Comparison of ENCODE assay signal across 8 cellular contexts in the genomic region with DNA sequence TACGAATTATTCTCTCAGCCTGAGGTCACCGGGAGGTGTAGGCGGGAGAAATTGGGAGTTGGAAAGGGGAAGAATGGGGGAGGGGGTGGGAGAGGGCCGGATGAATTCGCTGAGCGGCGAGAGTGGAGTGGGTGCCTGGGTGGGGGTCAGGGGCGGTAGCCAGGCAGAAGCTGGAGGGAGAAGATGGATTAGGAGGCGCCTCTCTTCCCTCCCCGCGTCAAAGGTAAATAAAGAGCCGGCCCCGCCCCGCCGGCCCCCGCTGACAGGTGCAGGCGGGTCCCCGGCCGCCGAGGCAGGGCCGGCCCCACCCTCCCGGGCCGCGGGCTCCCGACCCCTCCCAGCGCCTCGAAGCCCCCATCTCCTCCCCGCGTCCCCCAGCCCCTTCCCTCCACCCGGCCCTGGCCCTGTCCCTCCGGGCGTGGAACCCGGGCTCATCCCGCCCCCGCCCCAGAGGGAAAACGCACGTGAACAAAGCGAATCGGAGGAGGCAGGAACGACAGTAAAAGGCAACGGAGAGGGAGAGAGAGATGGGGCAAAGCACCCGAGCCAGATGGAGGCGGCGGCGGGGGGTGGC.
DNase-seq lines count a peak whose midpoint lies in the region; ATAC-seq and TF ChIP-seq lines count a peak whose summit lies in the region.

No MANE protein-coding gene starts in this region.

- WGBS in iPS DF 6.9 (ENCODE audit: insufficient coverage, insufficient read length), result no CpG with 5 or more reads among the region's 45 CpGs

- TF ChIP-seq CTCF in WERI-Rb-1 (IDR thresholded peaks at IDR 0.05; ENCODE audit: low read depth, low read length), result no peak

- H3K9me3 ChIP-seq in WERI-Rb-1 (ENCODE audit: severe bottlenecking) (no peaks in the 10 kb centered on the region), iPS DF 6.9 (ENCODE audit: control insufficient read depth, insufficient read depth, low read length) (no peaks in the 10 kb centered on the region)

- H3K4me3 ChIP-seq in WERI-Rb-1 (ENCODE audit: low read depth, low read length) (peak overlapping the region; percentile 59), iPS DF 6.9 (ENCODE audit: low read length) (peak overlapping the region; percentile 84; the same call in 1 of the 2 replicates)

- peak; percentile 11 for ATAC-seq in stimulated activated naive CD8-positive, alpha-beta T cell treated with anti-CD3 and anti-CD28 coated beads, Interleukin-15, Interleukin-2, amounts not matched to agents 100 U/mL and 50 U/mL, for 24 hours

- H3K27me3 ChIP-seq in WERI-Rb-1 (ENCODE audit: insufficient read depth, low read depth, severe bottlenecking), result peaks cover 15% of the 10 kb centered on the region
- 0 out of 2 replicates have a peak, but pooled peaks cover 2% of the 10 kb centered on the region for H3K27me3 ChIP-seq in iPS DF 6.9 (ENCODE audit: control insufficient read depth, insufficient read depth, low read length)

- H3K4me1 ChIP-seq in iPS DF 6.9 (ENCODE audit: control insufficient read depth, insufficient read depth, low read length), result no peaks in the 10 kb centered on the region; the same call in 1 of the 2 replicates

- DNase-seq in NCI-H2081 (lab: John Stamatoyannopoulos, UW), result peak; percentile 63 to 66
- DNase-seq in NCI-H2081 treated with DMSO at 0.1 percent for 48 hours (lab: John Stamatoyannopoulos, UW), result no peak
- no peak for DNase-seq in WERI-Rb-1
- DNase-seq in iPS DF 6.9 (ENCODE audit: low read depth, low spot score), result no peak
- DNase-seq in stimulated activated naive CD8-positive, alpha-beta T cell treated with anti-CD3 and anti-CD28 coated beads, Interleukin-15, Interleukin-2, amounts not matched to agents 100 U/mL and 50 U/mL, for 24 hours, result no peak
- no peak for DNase-seq in activated CD8-positive, alpha-beta memory T cell treated with anti-CD3 and anti-CD28 coated beads, Interleukin-2, amount 50 U/mL, for 48 hours
- no peak for DNase-seq in SKM-1 treated with dmso at 0.1 percent for 144 hours (lab: John Stamatoyannopoulos, UW; ENCODE audit: unreplicated experiment)
- no peak for DNase-seq in NK-92 treated with Interleukin-12 subunit alpha and Interleukin-12 subunit beta, amount 100 ng/mL, for 24 hours (lab: John Stamatoyannopoulos, UW)

- H3K27ac ChIP-seq in WERI-Rb-1 (no peak overlapping the region), iPS DF 6.9 (ENCODE audit: low read length) (no peak overlapping the region)

- H3K36me3 ChIP-seq in WERI-Rb-1, result no peaks in the 10 kb centered on the region
- H3K36me3 ChIP-seq in iPS DF 6.9 (ENCODE audit: control insufficient read depth, insufficient read depth, low read length), result peaks cover 8% of the 10 kb centered on the region; the same call in 1 of the 2 replicates

Comparison
In these comparisons a context has a peak if more than half of its experiments do, and no peak if none do; other contexts are left out.
1. DNase-seq: peak in NCI-H2081 (2 of 2); none in NCI-H2081 treated with DMSO at 0.1 percent for 48 hours (single experiment), WERI-Rb-1 (single experiment), iPS DF 6.9 (single experiment), stimulated activated naive CD8-positive, alpha-beta T cell treated with anti-CD3 and anti-CD28 coated beads, Interleukin-15, Interleukin-2, amounts not matched to agents 100 U/mL and 50 U/mL, for 24 hours (single experiment), activated CD8-positive, alpha-beta memory T cell treated with anti-CD3 and anti-CD28 coated beads, Interleukin-2, amount 50 U/mL, for 48 hours (single experiment), SKM-1 treated with dmso at 0.1 percent for 144 hours (single experiment) and NK-92 treated with Interleukin-12 subunit alpha and Interleukin-12 subunit beta, amount 100 ng/mL, for 24 hours (single experiment).